Comparison of ENCODE assay signal across 19 cellular contexts in genomic region chr16:3063617-3064389, GRCh38. TPM values are rescaled to one million over a fixed set of nuclear protein-coding genes. Genes with fewer than 3 reads are reported as not detected.
DNase-seq lines count a peak whose midpoint lies in the region; ATAC-seq and TF ChIP-seq lines count a peak whose summit lies in the region.
"Had no signal": no experiment of that assay in that cellular context is flagged by ENCODE, and none has a peak within 500 bp of the region (broad histone marks: within the 10 kb centered on the region; RNA-seq: fewer than 3 reads in every experiment).

No MANE protein-coding gene starts in this region.

- no peaks in the 10 kb centered on the region for H3K9me3 ChIP-seq in Peyer's patch
- H3K9me3 ChIP-seq in psoas muscle, result no peaks in the 10 kb centered on the region
- H3K9me3 ChIP-seq: esophagus squamous epithelium, vagina had no signal

- no peaks in the 10 kb centered on the region for H3K27me3 ChIP-seq in Peyer's patch
- no peaks in the 10 kb centered on the region for H3K27me3 ChIP-seq in psoas muscle (ENCODE audit: insufficient read depth in 3 of 3, low read length in 2 of 3)
- H3K27me3 ChIP-seq: esophagus squamous epithelium, vagina had no signal

- H3K36me3 ChIP-seq in Peyer's patch (peaks cover 0 to 12% (median 0%) of the 10 kb centered on the region in 3 donors), psoas muscle (ENCODE audit: insufficient read depth in 1 of 2, low read depth in 1 of 2) (peaks cover 0 to 13% of the 10 kb centered on the region in 2 donors)
- H3K36me3 ChIP-seq: esophagus squamous epithelium, neural progenitor cell, vagina had no signal

- peak overlapping the region; percentile 99 for H3K4me3 Mint-ChIP-seq in activated T-cell treated with anti-CD3 and anti-CD28 coated beads, Interleukin-2, amount 50 U/mL, for 4 hours
- no peak overlapping the region for H3K4me3 Mint-ChIP-seq in dendritic cell treated with granulocyte-macrophage colony-stimulating factor and Interleukin-4, amounts not matched to agents 40 ng/mL and 50 ng/mL, for 4 days
- H3K4me3 Mint-ChIP-seq: neural progenitor cell had no signal

- no peak for TF ChIP-seq POLR2A in Peyer's patch (IDR thresholded peaks at IDR 0.05)

- no peaks in the 10 kb centered on the region for H3K9me3 Mint-ChIP-seq in activated T-cell treated with anti-CD3 and anti-CD28 coated beads, Interleukin-2, amount 50 U/mL, for 4 hours
- H3K9me3 Mint-ChIP-seq in dendritic cell treated with granulocyte-macrophage colony-stimulating factor and Interleukin-4, amounts not matched to agents 40 ng/mL and 50 ng/mL, for 4 days, result no peaks in the 10 kb centered on the region
- H3K9me3 Mint-ChIP-seq: neural progenitor cell had no signal

- H3K4me1 ChIP-seq in Peyer's patch (peaks cover 6 to 33% (median 10%) of the 10 kb centered on the region in 4 donors), psoas muscle (peaks cover 48% of the 10 kb centered on the region)

- no peak overlapping the region for H3K4me3 ChIP-seq in Peyer's patch
- H3K4me3 ChIP-seq in psoas muscle, result no peak overlapping the region
- H3K4me3 ChIP-seq: neural progenitor cell, vagina had no signal

- no peak for TF ChIP-seq CTCF in Peyer's patch (IDR thresholded peaks at IDR 0.05)
- no peak for TF ChIP-seq CTCF in psoas muscle (IDR thresholded peaks at IDR 0.05)

- peaks cover 13% of the 10 kb centered on the region for H3K36me3 Mint-ChIP-seq in activated T-cell treated with anti-CD3 and anti-CD28 coated beads, Interleukin-2, amount 50 U/mL, for 4 hours (ENCODE audit: insufficient read depth)
- no peaks in the 10 kb centered on the region for H3K36me3 Mint-ChIP-seq in dendritic cell treated with granulocyte-macrophage colony-stimulating factor and Interleukin-4, amounts not matched to agents 40 ng/mL and 50 ng/mL, for 4 days (ENCODE audit: low read depth)
- H3K36me3 Mint-ChIP-seq: neural progenitor cell had no signal

- peak overlapping the region in 3 of 4 donors; percentile 5 to 92 (median 87) for H3K27ac ChIP-seq in Peyer's patch
- H3K27ac ChIP-seq in psoas muscle, result peak overlapping the region; percentile 78
- H3K27ac ChIP-seq: neural progenitor cell had no signal

- H3K27me3 Mint-ChIP-seq in activated T-cell treated with anti-CD3 and anti-CD28 coated beads, Interleukin-2, amount 50 U/mL, for 4 hours (ENCODE audit: low read depth), result no peaks in the 10 kb centered on the region
- peaks cover 3% of the 10 kb centered on the region for H3K27me3 Mint-ChIP-seq in dendritic cell treated with granulocyte-macrophage colony-stimulating factor and Interleukin-4, amounts not matched to agents 40 ng/mL and 50 ng/mL, for 4 days

- 91 to 98% (median 94%) methylated on average over 9 of the region's 9 CpGs for WGBS in psoas muscle, 3 donors

- no peak for DNase-seq in activated T-cell treated with anti-CD3 and anti-CD28 coated beads, Interleukin-2, amount 50 U/mL, for 4 hours
- DNase-seq in activated T-cell treated with anti-CD3 and anti-CD28 coated beads for 4 hours, result no peak
- DNase-seq in Peyer's patch, result no peak
- DNase-seq in psoas muscle, result no peak
- no peak for DNase-seq in germinal center (ENCODE audit: low spot score)
- no peak for DNase-seq in NCI-H146 (lab: John Stamatoyannopoulos, UW)
- no peak for DNase-seq in activated CD8-positive, alpha-beta memory T cell treated with anti-CD3 and anti-CD28 coated beads, Interleukin-2, amount 50 U/mL, for 48 hours
- DNase-seq: amygdala; esophagus squamous epithelium; hypothalamus; NCI-H2081; RPMI8226; stimulated activated CD4-positive, alpha-beta T cell treated with anti-CD3 and anti-CD28 coated beads, Interleukin-4, amount 100 ng/mL, for 4 hours; T-helper 9 cell had no signal

- intact Hi-C loops in dendritic cell treated with granulocyte-macrophage colony-stimulating factor and Interleukin-4, amounts not matched to agents 40 ng/mL and 50 ng/mL, for 4 days (cut with micrococcal nuclease), result no loop called here
- intact Hi-C loops in psoas muscle (cut with DNase I), result loop anchor here (5.0 kb wide), 1 partner anchor 33 kb away; the partner anchor contains the start of gene ZSCAN10 (in 2 of the 2)

- H3K4me1 Mint-ChIP-seq in activated T-cell treated with anti-CD3 and anti-CD28 coated beads, Interleukin-2, amount 50 U/mL, for 4 hours (ENCODE audit: low read depth), result peaks cover 62% of the 10 kb centered on the region
- H3K4me1 Mint-ChIP-seq in dendritic cell treated with granulocyte-macrophage colony-stimulating factor and Interleukin-4, amounts not matched to agents 40 ng/mL and 50 ng/mL, for 4 days (ENCODE audit: low read depth), result peaks cover 45% of the 10 kb centered on the region

- ATAC-seq in activated T-cell treated with anti-CD3 and anti-CD28 coated beads, Interleukin-2, amount 50 U/mL, for 4 hours, result no peak
- no peak for ATAC-seq in psoas muscle

- H3K27ac Mint-ChIP-seq in dendritic cell treated with granulocyte-macrophage colony-stimulating factor and Interleukin-4, amounts not matched to agents 40 ng/mL and 50 ng/mL, for 4 days, result peak overlapping the region; percentile 39
- H3K27ac Mint-ChIP-seq: neural progenitor cell had no signal

RNA-seq across cellular contexts. Expression of gene IL32, which starts 1.6 kb away (rescaled TPM):
- total RNA-seq in activated T-cell treated with anti-CD3 and anti-CD28 coated beads, Interleukin-2, amount 50 U/mL, for 4 hours, result 100 to 1,000 TPM; 585 to 715 (median 696) TPM
- total RNA-seq in Peyer's patch (100 to 1,000 TPM in 3 of 4 donors, 10 to 100 TPM in 1; 93.3 to 676 (median 590) TPM), psoas muscle (100 to 1,000 TPM in 3 of 4 donors, 10 to 100 TPM in 1; 90.5 to 192 (median 123) TPM)
- 100 to 1,000 TPM; 302 to 749 (median 618) TPM for polyA plus RNA-seq in psoas muscle

RNA-seq across cellular contexts. Expression of gene MMP25, which starts 17.4 kb away (rescaled TPM):
- total RNA-seq in activated T-cell treated with anti-CD3 and anti-CD28 coated beads, Interleukin-2, amount 50 U/mL, for 4 hours, result under 1 TPM; 0.46 to 0.84 (median 0.66) TPM
- total RNA-seq in Peyer's patch (1 to 10 TPM in 3 of 4 donors, not detected in 1; 1.4 to 3.3 (median 2.4) TPM), psoas muscle (1 to 10 TPM in 3 of 4 donors, under 1 TPM in 1; 0.67 to 2.3 (median 1.2) TPM)
- polyA plus RNA-seq in psoas muscle, result 1 to 10 TPM in 1 of 3 donors, under 1 TPM in 2; 0.13 to 1.2 (median 0.23) TPM

RNA-seq across cellular contexts. Expression of gene BICDL2, which starts 27.1 kb away (rescaled TPM):
- under 1 TPM in 1 of 3 donors, not detected in 2; 0.05 TPM for total RNA-seq in activated T-cell treated with anti-CD3 and anti-CD28 coated beads, Interleukin-2, amount 50 U/mL, for 4 hours
- 100 to 1,000 TPM in 2 of 4 donors, 10 to 100 TPM in 2; 44.6 to 126 (median 93.8) TPM for total RNA-seq in Peyer's patch
- total RNA-seq in psoas muscle, result not detected
- under 1 TPM in 2 of 3 donors, not detected in 1; 0.01 to 0.18 TPM for polyA plus RNA-seq in psoas muscle
- total RNA-seq: M059J had no signal

RNA-seq across cellular contexts. Expression of gene ZSCAN10, which starts 35.3 kb away (rescaled TPM):
- under 1 TPM in 2 of 3 donors, not detected in 1; 0.11 TPM for total RNA-seq in activated T-cell treated with anti-CD3 and anti-CD28 coated beads, Interleukin-2, amount 50 U/mL, for 4 hours
- total RNA-seq in Peyer's patch (not detected), psoas muscle (under 1 TPM in 1 of 4 donors, not detected in 3; 0.16 TPM)
- polyA plus RNA-seq in psoas muscle, result under 1 TPM in 1 of 3 donors, not detected in 2; 0.07 TPM
- total RNA-seq: esophagus squamous epithelium, lower leg skin, M059J, vagina had no signal

RNA-seq across cellular contexts. Expression of gene THOC6, which starts 40.0 kb away (rescaled TPM):
- 10 to 100 TPM; 70.4 to 86.3 (median 71.7) TPM for total RNA-seq in activated T-cell treated with anti-CD3 and anti-CD28 coated beads, Interleukin-2, amount 50 U/mL, for 4 hours
- 10 to 100 TPM in 3 of 4 donors, 1 to 10 TPM in 1; 9.6 to 64.4 (median 27.1) TPM for total RNA-seq in Peyer's patch
- 10 to 100 TPM; 17.0 to 34.4 (median 25.8) TPM for total RNA-seq in psoas muscle
- polyA plus RNA-seq in psoas muscle, result 10 to 100 TPM; 26.9 to 72.2 (median 39.8) TPM

Comparison
In these comparisons a context has a peak if more than half of its experiments do, and no peak if none do; other contexts are left out.
1. RNA of gene BICDL2, which starts 27.1 kb away (total RNA-seq): 44.6 to 126 TPM in Peyer's patch; 0.05 TPM in activated T-cell treated with anti-CD3 and anti-CD28 coated beads, Interleukin-2, amount 50 U/mL, for 4 hours and not detected in psoas muscle; every median in the first group is over 10 times any median in the second.